Comparison of ENCODE assay signal across 18 cellular contexts in the genomic region with DNA sequence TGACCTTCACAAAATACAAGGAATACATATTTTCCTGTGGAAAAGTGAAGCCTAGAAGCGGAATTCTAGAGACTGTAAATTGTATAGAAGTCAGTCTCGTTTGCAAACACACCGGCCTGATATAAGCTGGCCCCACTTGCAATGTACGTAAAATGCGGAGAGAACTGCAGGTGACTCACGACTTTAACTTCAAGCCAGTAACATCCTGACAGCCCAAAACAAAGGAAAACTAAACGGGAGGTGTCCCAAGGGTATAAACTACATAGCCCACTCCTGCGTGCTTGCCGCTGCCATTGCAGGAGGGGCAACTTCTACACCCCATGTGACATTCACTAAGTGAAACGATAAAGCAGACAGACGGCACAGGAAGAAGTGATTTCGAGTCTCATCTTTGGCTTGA.
DNase-seq lines count a peak whose midpoint lies in the region; ATAC-seq and TF ChIP-seq lines count a peak whose summit lies in the region.
"Had no signal": no experiment of that assay in that cellular context is flagged by ENCODE, and none has a peak within 500 bp of the region (broad histone marks: within the 10 kb centered on the region; RNA-seq: fewer than 3 reads in every experiment).

No MANE protein-coding gene starts in this region.

- H3K4me3 Mint-ChIP-seq in MCF 10A (ENCODE audit: unreplicated experiment) = peak overlapping the region; percentile 67
- peak overlapping the region; percentile 60 for H3K4me3 Mint-ChIP-seq in mesothelial cell of epicardium
- H3K4me3 Mint-ChIP-seq: neural progenitor cell had no signal

- no peaks in the 10 kb centered on the region for H3K9me3 ChIP-seq in breast epithelium
- H3K9me3 ChIP-seq: esophagus muscularis mucosa, uterus had no signal

- no peak for TF ChIP-seq CTCF in MCF 10A (IDR thresholded peaks at IDR 0.05; ENCODE audit: unreplicated experiment)
- no peak for TF ChIP-seq CTCF in breast epithelium (IDR thresholded peaks at IDR 0.05)
- no peak for TF ChIP-seq CTCF in cardiac fibroblast (IDR thresholded peaks at IDR 0.05; ENCODE audit: low read depth, low read length)
- no peak for TF ChIP-seq CTCF in mesothelial cell of epicardium (IDR thresholded peaks at IDR 0.05; ENCODE audit: unreplicated experiment)

- TF ChIP-seq POLR2A in breast epithelium (IDR thresholded peaks at IDR 0.05) = no peak

- intact Hi-C loops in MCF 10A (cut with micrococcal nuclease) = no loop called here
- intact Hi-C loops in breast epithelium (cut with DNase I; ENCODE audit: low total_unique reads) = no loop called here

- H3K4me1 Mint-ChIP-seq in MCF 10A (ENCODE audit: insufficient read depth, unreplicated experiment) = peaks cover 43% of the 10 kb centered on the region
- H3K4me1 Mint-ChIP-seq in mesothelial cell of epicardium = peaks cover 49% of the 10 kb centered on the region
- H3K4me1 Mint-ChIP-seq: neural progenitor cell had no signal

- H3K27ac Mint-ChIP-seq in MCF 10A (ENCODE audit: low read depth, unreplicated experiment) (peak overlapping the region; percentile 90), mesothelial cell of epicardium (peak overlapping the region; percentile 93)
- H3K27ac Mint-ChIP-seq: activated T-helper 2 cell treated with anti-CD3 and anti-CD28 coated beads, Interferon-gamma antibody, Interleukin-2, Interleukin-4, amounts not matched to agents 10 μg/mL and 5 μg/mL and 100 μg/mL, durations not matched to agents 14 hours and 24 hours and 36 hours; neural progenitor cell had no signal

- POLR2A ChIA-PET in MCF 10A (lab: Yijun Ruan, JAX) = interaction anchor here (0.7 to 1.4 kb wide), 10 partner anchors 9 to 183 kb away, joined by 3 to 6 read pairs (median 4); no protein-coding TSS in a partner anchor

- H3K27me3 ChIP-seq in breast epithelium = no peaks in the 10 kb centered on the region
- H3K27me3 ChIP-seq: esophagus muscularis mucosa, neural progenitor cell, uterus had no signal

- DNase-seq in MCF 10A (ENCODE audit: unreplicated experiment) = peak; percentile 64
- no peak for DNase-seq in breast epithelium (ENCODE audit: low spot score in 2 of 2)
- peak; percentile 36 to 86 for DNase-seq in cardiac fibroblast (ENCODE audit: low read depth in 2 of 2)
- no peak for DNase-seq in mesothelial cell of epicardium (ENCODE audit: low spot score in 2 of 2, unreplicated experiment in 2 of 2)
- no peak for DNase-seq in stimulated activated CD4-positive, alpha-beta T cell treated with anti-CD3 and anti-CD28 coated beads, Interleukin-2, amount 100 ng/mL, for 48 hours
- no peak for DNase-seq in stimulated activated CD4-positive, alpha-beta T cell treated with anti-CD3 and anti-CD28 coated beads, Interleukin-4, amount 100 ng/mL, for 24 hours
- no peak for DNase-seq in ACHN
- DNase-seq: head of caudate nucleus, NCI-H146, NCI-H510A, retina, SHP77 treated with DMSO at 0.1 percent for 48 hours had no signal

- H3K36me3 ChIP-seq in breast epithelium = peaks cover 11% of the 10 kb centered on the region
- H3K36me3 ChIP-seq: neural progenitor cell, uterus had no signal

- no peaks in the 10 kb centered on the region for H3K4me1 ChIP-seq in breast epithelium
- H3K4me1 ChIP-seq: neural progenitor cell, uterus had no signal

- H3K27ac ChIP-seq in breast epithelium = no peak overlapping the region
- H3K27ac ChIP-seq: neural progenitor cell had no signal

- H3K4me3 ChIP-seq in breast epithelium (no peak overlapping the region), cardiac fibroblast (replicated peaks in 1 of 2; ENCODE audit: low read depth in 2 of 2, low read length in 2 of 2) (peak overlapping the region in 1 of 2 donors; percentile 33)
- H3K4me3 ChIP-seq: esophagus muscularis mucosa, neural progenitor cell, uterus had no signal

- H3K27me3 Mint-ChIP-seq in MCF 10A (ENCODE audit: insufficient read depth, unreplicated experiment) (no peaks in the 10 kb centered on the region), mesothelial cell of epicardium (ENCODE audit: low read depth) (no peaks in the 10 kb centered on the region)

- no peak for ATAC-seq in GM21390 (IDR thresholded peaks at IDR 0.05; ENCODE audit: unreplicated experiment)
- ATAC-seq: activated CD4-positive, CD25-positive, alpha-beta regulatory T cell treated with anti-CD3 and anti-CD28 coated beads, Interleukin-2, amount 50 U/mL, for 24 hours had no signal

- in situ Hi-C loops in ACHN (cut with HindIII; ENCODE audit: low pct_ligation_motif_present, low pct_unique_long_range_greater_than_20kb, low sequenced_read_pairs) = no loop called here

- TSS peak; percentile 64 for BruUV-seq in MCF 10A (replicated peaks; lab: Mats Ljungman, UMichigan)

- CTCF ChIA-PET in MCF 10A (lab: Yijun Ruan, JAX) = interaction anchor here (0.5 to 1.5 kb wide), 5 partner anchors 28 to 1969 kb away, joined by 3 to 6 read pairs (median 3); no protein-coding TSS in a partner anchor

- H3K36me3 Mint-ChIP-seq in MCF 10A (ENCODE audit: insufficient read depth, unreplicated experiment) (peaks cover 45% of the 10 kb centered on the region), mesothelial cell of epicardium (peaks cover 33% of the 10 kb centered on the region)

- H3K9me3 Mint-ChIP-seq in MCF 10A (ENCODE audit: unreplicated experiment) (no peaks in the 10 kb centered on the region), mesothelial cell of epicardium (no peaks in the 10 kb centered on the region)
- H3K9me3 Mint-ChIP-seq: activated T-helper 2 cell treated with anti-CD3 and anti-CD28 coated beads, Interferon-gamma antibody, Interleukin-2, Interleukin-4, amounts not matched to agents 10 μg/mL and 5 μg/mL and 100 μg/mL, durations not matched to agents 14 hours and 24 hours and 36 hours; neural progenitor cell had no signal

Comparison
In these comparisons a context has a peak if more than half of its experiments do, and no peak if none do; other contexts are left out.
1. DNase-seq: peak in MCF 10A (single experiment) and cardiac fibroblast (2 of 2); none in breast epithelium (0 of 2), mesothelial cell of epicardium (0 of 2), stimulated activated CD4-positive, alpha-beta T cell treated with anti-CD3 and anti-CD28 coated beads, Interleukin-2, amount 100 ng/mL, for 48 hours (0 of 2), stimulated activated CD4-positive, alpha-beta T cell treated with anti-CD3 and anti-CD28 coated beads, Interleukin-4, amount 100 ng/mL, for 24 hours (single experiment) and ACHN (single experiment).